In the genomic region with DNA sequence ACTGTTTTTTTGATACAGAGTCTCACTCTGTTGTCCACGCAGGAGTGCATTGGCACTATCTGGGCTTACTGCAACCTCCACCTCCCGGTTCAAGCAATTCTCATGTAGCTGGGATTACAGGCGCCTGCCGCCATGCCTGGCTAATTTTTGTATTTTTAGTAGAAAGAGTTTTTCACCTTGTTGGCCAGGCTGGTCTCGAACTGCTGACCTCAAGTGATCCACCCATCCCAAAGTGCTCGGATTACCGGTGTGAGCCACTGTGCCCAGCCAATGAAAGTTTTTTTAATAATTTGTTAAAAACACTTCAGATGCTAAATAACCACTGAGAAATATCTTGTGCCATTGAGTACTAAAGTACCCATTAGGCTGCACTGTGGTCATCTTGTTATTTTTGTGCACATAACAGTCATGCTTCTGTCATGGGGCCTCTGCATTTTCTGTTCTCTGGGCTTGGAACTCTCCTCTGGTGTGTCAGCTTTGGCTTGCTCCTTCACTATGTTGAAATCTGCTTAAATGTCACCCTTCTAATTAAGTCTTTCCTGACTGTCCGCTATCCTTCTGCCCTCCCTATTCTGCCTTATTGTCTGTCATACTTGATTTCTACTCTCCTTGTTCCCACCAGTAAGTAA, we compare ENCODE assay signal across 25 cellular contexts.
DNase-seq lines count a peak whose midpoint lies in the region; ATAC-seq and TF ChIP-seq lines count a peak whose summit lies in the region.
"Had no signal": no experiment of that assay in that cellular context is flagged by ENCODE, and none has a peak within 500 bp of the region (broad histone marks: within the 10 kb centered on the region; RNA-seq: fewer than 3 reads in every experiment).

No MANE protein-coding gene starts in this region.

- no peak for DNase-seq in activated naive CD8-positive, alpha-beta T cell treated with anti-CD3 and anti-CD28 coated beads, Interleukin-2, amount 10 ng/mL, durations not matched to agents 7 days and 5 days
- no peak for DNase-seq in activated naive CD8-positive, alpha-beta T cell treated with anti-CD3 and anti-CD28 coated beads, Interleukin-2, amount 50 U/mL, for 24 hours
- DNase-seq in endothelial cell (ENCODE audit: low spot score), result no peak
- peak; percentile 11 for DNase-seq in hepatic stellate cell (ENCODE audit: low spot score)
- no peak for DNase-seq in aorta
- DNase-seq in NK-92 (lab: John Stamatoyannopoulos, UW; ENCODE audit: unreplicated experiment), result no peak
- DNase-seq in SIG-M5 (lab: John Stamatoyannopoulos, UW), result no peak
- no peak for DNase-seq in CD4-positive, alpha-beta memory T cell
- DNase-seq: activated CD8-positive, alpha-beta memory T cell treated with anti-CD3 and anti-CD28 coated beads, Interleukin-2, amount 10 ng/mL, durations not matched to agents 7 days and 5 days; amygdala; caudate nucleus; DMS53; dorsolateral prefrontal cortex; erythroblast; head of caudate nucleus; MV-4-11; naive B cell; NCI-H1694 treated with DMSO at 0.1 percent for 48 hours; NCI-H82; PC-9; stimulated activated CD4-positive, alpha-beta T cell treated with anti-CD3 and anti-CD28 coated beads, Interleukin-4, amount 100 ng/mL, for 4 hours had no signal

- H3K9me3 Mint-ChIP-seq in activated naive CD8-positive, alpha-beta T cell treated with anti-CD3 and anti-CD28 coated beads, Interleukin-2, amount 10 ng/mL, durations not matched to agents 7 days and 5 days, result no peaks in the 10 kb centered on the region
- H3K9me3 Mint-ChIP-seq in activated naive CD8-positive, alpha-beta T cell treated with anti-CD3 and anti-CD28 coated beads, Interleukin-2, amount 50 U/mL, for 24 hours, result no peaks in the 10 kb centered on the region
- no peaks in the 10 kb centered on the region for H3K9me3 Mint-ChIP-seq in endothelial cell (ENCODE audit: unreplicated experiment)
- H3K9me3 Mint-ChIP-seq in CD4-positive, alpha-beta memory T cell, result no peaks in the 10 kb centered on the region

- intact Hi-C loops in aorta (cut with DNase I), result loop anchor here in 1 of 2 donors (10.0 kb wide), 1 partner anchor 240 kb away; the partner anchor contains the start of gene TBPL2
- intact Hi-C loops in CD4-positive, alpha-beta memory T cell (cut with micrococcal nuclease), result no loop called here

- no peak overlapping the region for H3K27ac ChIP-seq in aorta (ENCODE audit: low read depth in 1 of 2, low read length in 2 of 2)
- H3K27ac ChIP-seq in CD4-positive, alpha-beta memory T cell (ENCODE audit: low read depth, low read length), result no peak overlapping the region
- H3K27ac ChIP-seq: dorsolateral prefrontal cortex, parathyroid adenoma, PC-9 had no signal

- no peak for ATAC-seq in activated naive CD8-positive, alpha-beta T cell treated with anti-CD3 and anti-CD28 coated beads, Interleukin-2, amount 10 ng/mL, durations not matched to agents 7 days and 5 days (ENCODE audit: low read depth)
- no peak for ATAC-seq in activated naive CD8-positive, alpha-beta T cell treated with anti-CD3 and anti-CD28 coated beads, Interleukin-2, amount 50 U/mL, for 24 hours
- peak; percentile 62 for ATAC-seq in aorta (ENCODE audit: low FRiP score)
- ATAC-seq: activated CD8-positive, alpha-beta memory T cell treated with anti-CD3 and anti-CD28 coated beads, Interleukin-2, amount 10 ng/mL, durations not matched to agents 7 days and 5 days; HCT116 had no signal

- no peaks in the 10 kb centered on the region for H3K27me3 Mint-ChIP-seq in activated naive CD8-positive, alpha-beta T cell treated with anti-CD3 and anti-CD28 coated beads, Interleukin-2, amount 10 ng/mL, durations not matched to agents 7 days and 5 days
- no peaks in the 10 kb centered on the region for H3K27me3 Mint-ChIP-seq in activated naive CD8-positive, alpha-beta T cell treated with anti-CD3 and anti-CD28 coated beads, Interleukin-2, amount 50 U/mL, for 24 hours
- H3K27me3 Mint-ChIP-seq in endothelial cell (ENCODE audit: unreplicated experiment), result no peaks in the 10 kb centered on the region
- no peaks in the 10 kb centered on the region for H3K27me3 Mint-ChIP-seq in CD4-positive, alpha-beta memory T cell
- H3K27me3 Mint-ChIP-seq: activated CD8-positive, alpha-beta memory T cell treated with anti-CD3 and anti-CD28 coated beads, Interleukin-2, amount 10 ng/mL, durations not matched to agents 7 days and 5 days; naive B cell had no signal

- H3K36me3 ChIP-seq in aorta (ENCODE audit: control insufficient read depth in 1 of 2, insufficient read depth in 2 of 2, low read length in 1 of 2), result peaks cover 4 to 10% of the 10 kb centered on the region in 2 donors
- peaks cover 18% of the 10 kb centered on the region for H3K36me3 ChIP-seq in CD4-positive, alpha-beta memory T cell (ENCODE audit: insufficient read depth, low read length)

- no peaks in the 10 kb centered on the region for H3K9me3 ChIP-seq in aorta (ENCODE audit: control insufficient read depth, low read length)
- H3K9me3 ChIP-seq in CD4-positive, alpha-beta memory T cell (ENCODE audit: control insufficient read depth in 1 of 2, low read length in 2 of 2), result no peaks in the 10 kb centered on the region

- POLR2A ChIA-PET in activated naive CD8-positive, alpha-beta T cell treated with anti-CD3 and anti-CD28 coated beads, Interleukin-2, amount 10 ng/mL, durations not matched to agents 7 days and 5 days (lab: Charles Lee), result no interaction called here
- POLR2A ChIA-PET in CD4-positive, alpha-beta memory T cell (lab: Charles Lee; ENCODE audit: partially characterized antibody), result no interaction called here

- H3K27ac Mint-ChIP-seq in activated naive CD8-positive, alpha-beta T cell treated with anti-CD3 and anti-CD28 coated beads, Interleukin-2, amount 10 ng/mL, durations not matched to agents 7 days and 5 days, result peak overlapping the region; percentile 13
- H3K27ac Mint-ChIP-seq in activated naive CD8-positive, alpha-beta T cell treated with anti-CD3 and anti-CD28 coated beads, Interleukin-2, amount 50 U/mL, for 24 hours, result no peak overlapping the region
- no peak overlapping the region for H3K27ac Mint-ChIP-seq in endothelial cell (ENCODE audit: unreplicated experiment)
- H3K27ac Mint-ChIP-seq in CD4-positive, alpha-beta memory T cell, result no peak overlapping the region
- H3K27ac Mint-ChIP-seq: activated CD8-positive, alpha-beta memory T cell treated with anti-CD3 and anti-CD28 coated beads, Interleukin-2, amount 10 ng/mL, durations not matched to agents 7 days and 5 days had no signal

- CTCF ChIA-PET in CD4-positive, alpha-beta memory T cell (lab: Charles Lee; ENCODE audit: partially characterized antibody), result interaction anchor here (2.8 kb wide), 1 partner anchor 11 kb away, joined by 8 read pairs; no protein-coding TSS in a partner anchor

- peaks cover 1% of the 10 kb centered on the region for H3K4me1 Mint-ChIP-seq in activated naive CD8-positive, alpha-beta T cell treated with anti-CD3 and anti-CD28 coated beads, Interleukin-2, amount 10 ng/mL, durations not matched to agents 7 days and 5 days
- no peaks in the 10 kb centered on the region for H3K4me1 Mint-ChIP-seq in activated naive CD8-positive, alpha-beta T cell treated with anti-CD3 and anti-CD28 coated beads, Interleukin-2, amount 50 U/mL, for 24 hours
- no peaks in the 10 kb centered on the region for H3K4me1 Mint-ChIP-seq in endothelial cell (ENCODE audit: unreplicated experiment)
- H3K4me1 Mint-ChIP-seq in CD4-positive, alpha-beta memory T cell, result no peaks in the 10 kb centered on the region
- H3K4me1 Mint-ChIP-seq: CD14-positive monocyte had no signal

- no peaks in the 10 kb centered on the region for H3K27me3 ChIP-seq in aorta (ENCODE audit: control insufficient read depth in 1 of 2, insufficient read depth in 2 of 2, low read length in 1 of 2)
- H3K27me3 ChIP-seq in CD4-positive, alpha-beta memory T cell (ENCODE audit: insufficient read depth, low read length), result no peaks in the 10 kb centered on the region
- H3K27me3 ChIP-seq: dorsolateral prefrontal cortex had no signal

- 96% methylated on average over 8 of the region's 8 CpGs for WGBS in aorta, 2 donors

- H3K4me1 ChIP-seq in aorta (ENCODE audit: control insufficient read depth in 1 of 2, insufficient read depth in 2 of 2, low read length in 2 of 2), result no peaks in the 10 kb centered on the region
- no peaks in the 10 kb centered on the region for H3K4me1 ChIP-seq in CD4-positive, alpha-beta memory T cell (ENCODE audit: insufficient read depth, low read length)
- H3K4me1 ChIP-seq: parathyroid adenoma had no signal

- no peak for TF ChIP-seq CTCF in endothelial cell (IDR thresholded peaks at IDR 0.05; ENCODE audit: unreplicated experiment)

- no peak overlapping the region for H3K4me3 Mint-ChIP-seq in activated naive CD8-positive, alpha-beta T cell treated with anti-CD3 and anti-CD28 coated beads, Interleukin-2, amount 10 ng/mL, durations not matched to agents 7 days and 5 days
- no peak overlapping the region for H3K4me3 Mint-ChIP-seq in activated naive CD8-positive, alpha-beta T cell treated with anti-CD3 and anti-CD28 coated beads, Interleukin-2, amount 50 U/mL, for 24 hours
- peak overlapping the region; percentile 4 for H3K4me3 Mint-ChIP-seq in endothelial cell (ENCODE audit: unreplicated experiment)
- peak overlapping the region in 1 of 8 donors; percentile 45 for H3K4me3 Mint-ChIP-seq in CD4-positive, alpha-beta memory T cell
- H3K4me3 Mint-ChIP-seq: activated CD8-positive, alpha-beta memory T cell treated with anti-CD3 and anti-CD28 coated beads, Interleukin-2, amount 10 ng/mL, durations not matched to agents 7 days and 5 days; CD14-positive monocyte; naive B cell had no signal

- peaks cover 20% of the 10 kb centered on the region for H3K36me3 Mint-ChIP-seq in activated naive CD8-positive, alpha-beta T cell treated with anti-CD3 and anti-CD28 coated beads, Interleukin-2, amount 10 ng/mL, durations not matched to agents 7 days and 5 days
- H3K36me3 Mint-ChIP-seq in activated naive CD8-positive, alpha-beta T cell treated with anti-CD3 and anti-CD28 coated beads, Interleukin-2, amount 50 U/mL, for 24 hours (ENCODE audit: low read depth), result peaks cover 42% of the 10 kb centered on the region
- H3K36me3 Mint-ChIP-seq in endothelial cell (ENCODE audit: low read depth, unreplicated experiment), result peaks cover 20% of the 10 kb centered on the region
- H3K36me3 Mint-ChIP-seq in CD4-positive, alpha-beta memory T cell, result peaks cover 45 to 62% of the 10 kb centered on the region in 2 donors

- no peak overlapping the region for H3K4me3 ChIP-seq in aorta (ENCODE audit: low read length in 2 of 2)
- H3K4me3 ChIP-seq in CD4-positive, alpha-beta memory T cell (ENCODE audit: low read length in 2 of 2), result no peak overlapping the region
- H3K4me3 ChIP-seq: dorsolateral prefrontal cortex, lung, PC-9 had no signal
